Comparison of ENCODE assay signal across 19 cellular contexts in genomic region chr2:238876232-238876630, GRCh38. TPM values are rescaled to one million over a fixed set of nuclear protein-coding genes. Genes with fewer than 3 reads are reported as not detected.
"Had no signal": no experiment of that assay in that cellular context is flagged by ENCODE, and none has a peak within 500 bp of the region (broad histone marks: within the 10 kb centered on the region; RNA-seq: fewer than 3 reads in every experiment).

No MANE protein-coding gene starts in this region.

- ATAC-seq: activated CD8-positive, alpha-beta memory T cell treated with anti-CD3 and anti-CD28 coated beads, Interleukin-2, amount 10 ng/mL, durations not matched to agents 7 days and 5 days; left colon; lower lobe of right lung; stimulated activated naive CD8-positive, alpha-beta T cell treated with anti-CD3 and anti-CD28 coated beads, Interleukin-15, Interleukin-2, amounts not matched to agents 100 U/mL and 50 U/mL, for 24 hours; upper lobe of right lung had no signal

- H3K9me3 ChIP-seq: adrenal gland, lower lobe of right lung, thoracic aorta, upper lobe of right lung had no signal

- H3K27me3 ChIP-seq: adrenal gland, upper lobe of right lung had no signal

- DNase-seq: activated CD4-positive, alpha-beta memory T cell treated with anti-CD3 and anti-CD28 coated beads, Interleukin-2, amount 10 ng/mL, durations not matched to agents 7 days and 5 days; activated CD4-positive, alpha-beta T cell treated with anti-CD3 and anti-CD28 coated beads for 48 hours; activated CD4-positive, CD25-positive, alpha-beta regulatory T cell; activated CD8-positive, alpha-beta memory T cell treated with anti-CD3 and anti-CD28 coated beads, Interleukin-2, amount 10 ng/mL, durations not matched to agents 7 days and 5 days; activated naive CD4-positive, alpha-beta T cell treated with anti-CD3 and anti-CD28 coated beads, Interleukin-2, amount 50 U/mL, for 16 hours; activated T-cell treated with anti-CD3 and anti-CD28 coated beads, Interleukin-2, amount 50 U/mL, for 1 hour; effector CD8-positive, alpha-beta T cell; foreskin fibroblast; hippocampal formation; left colon; lower lobe of right lung; occipital lobe; stimulated activated naive CD8-positive, alpha-beta T cell treated with anti-CD3 and anti-CD28 coated beads, Interleukin-15, Interleukin-2, amounts not matched to agents 100 U/mL and 50 U/mL, for 24 hours; T-helper 1 cell; T-helper 9 cell; upper lobe of right lung had no signal

- H3K4me3 ChIP-seq: adrenal gland, lower lobe of right lung, thoracic aorta, upper lobe of right lung had no signal

- H3K27ac ChIP-seq: lower lobe of right lung, thoracic aorta, upper lobe of right lung had no signal

- H3K4me1 ChIP-seq: adrenal gland, lower lobe of right lung, upper lobe of right lung had no signal

- H3K36me3 ChIP-seq: adrenal gland, lower lobe of right lung, thoracic aorta, upper lobe of right lung had no signal

RNA-seq across cellular contexts. Expression of gene TWIST2, which starts 28.3 kb away (rescaled TPM):
- total RNA-seq: activated CD4-positive, alpha-beta memory T cell treated with anti-CD3 and anti-CD28 coated beads, Interleukin-2, amount 10 ng/mL, durations not matched to agents 7 days and 5 days; activated CD8-positive, alpha-beta memory T cell treated with anti-CD3 and anti-CD28 coated beads, Interleukin-2, amount 10 ng/mL, durations not matched to agents 7 days and 5 days; activated T-helper 2 cell treated with anti-CD3 and anti-CD28 coated beads, Interferon-gamma antibody, Interleukin-2, Interleukin-4, amounts not matched to agents 10 μg/mL and 5 μg/mL and 100 μg/mL, durations not matched to agents 14 hours and 24 hours and 36 hours had no signal
